ENCODE assay signal across 8 cellular contexts in the genomic region with DNA sequence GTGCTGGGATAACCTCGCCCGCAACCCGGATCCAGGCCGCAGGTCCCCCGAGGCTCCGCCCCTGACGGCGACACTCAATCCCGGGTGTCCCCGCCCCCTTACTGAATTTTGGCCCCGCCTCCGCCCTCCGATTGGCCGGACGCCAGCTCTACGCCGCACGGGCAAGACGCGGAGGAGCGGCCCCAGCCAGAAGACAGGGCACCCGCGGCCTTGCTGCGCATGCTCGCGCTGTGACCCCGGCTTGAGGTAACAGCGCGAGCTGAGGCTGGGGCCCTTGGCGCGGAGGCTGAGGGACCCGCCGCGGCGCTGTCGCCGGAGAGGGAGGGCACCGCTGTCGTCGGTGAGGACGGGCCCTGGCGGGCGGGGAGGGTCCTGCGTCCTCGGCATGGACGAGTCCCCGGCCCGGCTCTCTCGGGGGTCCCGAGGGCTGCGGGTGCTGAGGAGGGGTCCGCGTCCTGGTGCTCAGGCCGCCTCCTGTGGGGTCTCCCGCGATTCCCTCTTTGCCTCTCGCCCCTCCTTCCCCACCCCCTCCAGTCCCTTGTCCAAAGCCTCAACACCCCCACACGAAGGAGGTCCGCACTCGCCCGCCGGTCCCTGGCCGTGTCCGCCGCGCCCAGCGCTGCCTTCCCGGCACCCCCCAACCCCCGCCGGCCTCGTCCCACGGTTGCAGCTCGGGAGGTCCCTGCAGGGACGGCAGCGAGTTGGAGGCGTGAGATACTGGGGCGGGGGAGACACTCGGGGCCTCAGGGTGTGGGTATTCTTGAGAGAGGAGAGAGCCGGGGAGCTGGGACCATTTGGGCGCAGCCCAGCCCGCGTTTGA. TPM values are rescaled to one million over a fixed set of nuclear protein-coding genes. Genes with fewer than 3 reads are reported as not detected.
DNase-seq lines count a peak whose midpoint lies in the region; ATAC-seq and TF ChIP-seq lines count a peak whose summit lies in the region.

A gene with protein sequence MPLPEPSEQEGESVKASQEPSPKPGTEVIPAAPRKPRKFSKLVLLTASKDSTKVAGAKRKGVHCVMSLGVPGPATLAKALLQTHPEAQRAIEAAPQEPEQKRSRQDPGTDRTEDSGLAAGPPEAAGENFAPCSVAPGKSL (plus strand): TSS at position 189 of the 820 bp plus-strand sequence. CDS start 13,235 bp downstream, outside the sequence.

- peaks cover 18% of the 10 kb centered on the region for H3K4me1 Mint-ChIP-seq in activated B cell treated with CpG ODN at 0.5 μM for 24 hours
- H3K4me1 Mint-ChIP-seq in immature natural killer cell = peaks cover 9 to 11% of the 10 kb centered on the region in 2 donors

- H3K36me3 Mint-ChIP-seq in activated B cell treated with CpG ODN at 0.5 μM for 24 hours (ENCODE audit: low read depth) = peaks cover 3% of the 10 kb centered on the region
- no peaks in the 10 kb centered on the region for H3K36me3 Mint-ChIP-seq in immature natural killer cell

- no peaks in the 10 kb centered on the region for H3K27me3 ChIP-seq in spleen (replicated peaks in 1 of 7)

- CTCF ChIA-PET in activated B cell treated with CpG ODN at 0.5 μM for 24 hours (lab: Charles Lee) = interaction anchor here (0.6 to 2.3 kb wide), 10 partner anchors 8 to 121 kb away, joined by 3 to 12 read pairs (median 6); a partner anchor contains a TSS

- peaks cover 0 to 7% (median 2%) of the 10 kb centered on the region in 8 donors for H3K9me3 ChIP-seq in spleen

- in situ Hi-C loops in GM18951 (cut with MboI; ENCODE audit: low sequenced_read_pairs, unreplicated experiment) = no loop called here

- H3K27me3 Mint-ChIP-seq in activated B cell treated with CpG ODN at 0.5 μM for 24 hours = no peaks in the 10 kb centered on the region
- H3K27me3 Mint-ChIP-seq in immature natural killer cell (ENCODE audit: low read depth in 3 of 3) = peaks cover 4 to 12% (median 10%) of the 10 kb centered on the region in 3 donors

- H3K4me3 ChIP-seq in spleen = peak within 1 kb of the TSS; percentile 59 to 87 (median 75)

- intact Hi-C loops in activated B cell treated with CpG ODN at 0.5 μM for 24 hours (cut with micrococcal nuclease) (loop anchor here (1.0 to 2.0 kb wide), 3 partner anchors 8 to 106 kb away; a partner anchor contains a TSS), spleen (cut with DNase I; ENCODE audit: low total_unique reads) (no loop called here)

- WGBS in spleen, 5 donors = 0 to 1% (median 1%) methylated on average over 34 to 82 of the region's 82 CpGs

- peaks cover 6 to 32% (median 15%) of the 10 kb centered on the region in 6 donors for H3K4me1 ChIP-seq in spleen

- DNase-seq in AG08395 (ENCODE audit: low spot score) = peak; percentile 95
- peak; percentile 94 for DNase-seq in NCI-H345 (lab: John Stamatoyannopoulos, UW)
- DNase-seq in activated B cell treated with CpG ODN at 0.5 μM for 24 hours = peak; percentile 100
- DNase-seq in caudate nucleus (lab: John Stamatoyannopoulos, UW) = peak in 60 of 61 donors; percentile 90 to 99 (median 97)
- DNase-seq in immature natural killer cell = peak; percentile 100
- peak; percentile 100 for DNase-seq in spleen

- H3K27ac Mint-ChIP-seq in activated B cell treated with CpG ODN at 0.5 μM for 24 hours (peak within 1 kb of the TSS; percentile 98), immature natural killer cell (peak within 1 kb of the TSS; percentile 93 to 99 (median 97))

- TF ChIP-seq POLR2A in GM18951 (IDR thresholded peaks at IDR 0.05; ENCODE audit: extremely low read depth, insufficient read depth, insufficient read length) = peak; percentile 93
- TF ChIP-seq POLR2A in spleen (IDR thresholded peaks at IDR 0.05) = peak in 1 of 3 donors; percentile 50

- H3K4me3 Mint-ChIP-seq in activated B cell treated with CpG ODN at 0.5 μM for 24 hours (peak within 1 kb of the TSS; percentile 92), immature natural killer cell (peak within 1 kb of the TSS; percentile 84 to 95 (median 94))

- no peaks in the 10 kb centered on the region for H3K36me3 ChIP-seq in spleen

- ATAC-seq in HG03196 (IDR thresholded peaks at IDR 0.05; ENCODE audit: unreplicated experiment) = peak; percentile 71
- ATAC-seq in activated B cell treated with CpG ODN at 0.5 μM for 24 hours (ENCODE audit: low read depth) = peak; percentile 80

- peak within 1 kb of the TSS; percentile 89 for H3K27ac ChIP-seq in caudate nucleus (ENCODE audit: low read depth, low read length)
- peak within 1 kb of the TSS; percentile 84 to 96 (median 94) for H3K27ac ChIP-seq in spleen

- TF ChIP-seq CTCF in activated B cell treated with CpG ODN at 0.5 μM for 24 hours (IDR thresholded peaks at IDR 0.05) (no peak), spleen (IDR thresholded peaks at IDR 0.05 in 8 of 11, conservative IDR thresholded peaks at IDR 0.05 in 3 of 11) (peak in 9 of 11 experiments; percentile 3 to 43 (median 25))

- H3K9me3 Mint-ChIP-seq in activated B cell treated with CpG ODN at 0.5 μM for 24 hours = no peaks in the 10 kb centered on the region
- no peaks in the 10 kb centered on the region for H3K9me3 Mint-ChIP-seq in immature natural killer cell

- POLR2A ChIA-PET in activated B cell treated with CpG ODN at 0.5 μM for 24 hours (lab: Charles Lee) = interaction anchor here (0.6 to 2.5 kb wide), 26 partner anchors 9 to 1176 kb away, joined by 3 to 27 read pairs (median 4); a partner anchor contains a TSS

RNA-seq across cellular contexts. Expression of the gene that starts here (rescaled TPM):
- 19.4 and 20.3 TPM in 2 replicates for total RNA-seq in activated B cell treated with CpG ODN at 0.5 μM for 24 hours
- 10 to 100 TPM; 15.9 to 24.5 (median 18.3) TPM for polyA plus RNA-seq in immature natural killer cell
- 10 to 100 TPM; 27.5 to 98.6 (median 48.4) TPM for total RNA-seq in spleen
- 10 to 100 TPM; 31.6 to 62.6 (median 49.5) TPM for polyA plus RNA-seq in spleen

Comparison
In these comparisons a context has a peak if more than half of its experiments do, and no peak if none do; other contexts are left out.
1. Peak in every context shown above with its lines: DNase-seq, ATAC-seq, H3K4me3 ChIP-seq and H3K27ac ChIP-seq.